Comparison of ENCODE assay signal across 19 cellular contexts in the genomic region with DNA sequence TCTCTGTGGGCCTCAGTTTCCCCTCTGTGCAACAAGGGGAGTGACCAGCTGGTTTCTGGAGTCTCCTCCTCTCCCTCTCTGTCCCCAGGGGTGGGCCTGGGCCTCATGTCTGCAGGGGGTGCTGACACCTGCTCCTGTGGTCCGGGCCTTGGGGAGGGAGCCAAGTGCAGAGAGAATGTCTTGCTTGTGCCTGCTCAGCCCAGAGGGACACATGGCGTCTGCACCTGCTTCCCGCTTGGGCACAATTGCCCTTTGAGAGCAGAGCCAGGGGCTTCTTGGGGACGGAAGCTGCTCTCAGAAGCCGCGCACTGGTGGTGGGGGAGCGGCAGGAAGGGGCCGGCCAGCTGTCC. TPM values are rescaled to one million over a fixed set of nuclear protein-coding genes. Genes with fewer than 3 reads are reported as not detected.
A peak's percentile ranks its signal among the peaks of the same experiment; 100 is the strongest.
DNase-seq lines count a peak whose midpoint lies in the region; ATAC-seq and TF ChIP-seq lines count a peak whose summit lies in the region.
"Had no signal": no experiment of that assay in that cellular context is flagged by ENCODE, and none has a peak within 500 bp of the region (broad histone marks: within the 10 kb centered on the region; RNA-seq: fewer than 3 reads in every experiment).

No MANE protein-coding gene starts in this region.

- H3K9me2 ChIP-seq in OCI-LY7 (ENCODE audit: insufficient read depth, low read length), result no peaks in the 10 kb centered on the region

- no peak overlapping the region for H2AFZ ChIP-seq in OCI-LY7 (ENCODE audit: low read length)

- no TSS peak for BruUV-seq in OCI-LY7 (replicated peaks; lab: Mats Ljungman, UMichigan)

- peaks cover 0 to 2% of the 10 kb centered on the region in 2 donors for H3K36me3 Mint-ChIP-seq in stimulated activated naive B cell treated with anti-CD40 and anti-IgM and Interleukin-4, amounts not matched to agents 10 μg/mL and 1 μg/mL and 100 μg/mL, for 72 hours

- POLR2A ChIA-PET in OCI-LY7 (lab: Charles Lee), result no interaction called here

- intact Hi-C loops in Right ventricle myocardium superior (cut with DNase I), result no loop called here
- intact Hi-C loops in left ventricle myocardium superior (cut with micrococcal nuclease), result no loop called here
- intact Hi-C loops in OCI-LY7 (cut with micrococcal nuclease; ENCODE audit: unreplicated experiment), result no loop called here

- CTCF ChIA-PET in OCI-LY7 (lab: Charles Lee; ENCODE audit: unreplicated experiment), result no interaction called here

- H3K4me3 Mint-ChIP-seq in stimulated activated naive B cell treated with anti-CD40 and anti-IgM and Interleukin-4, amounts not matched to agents 10 μg/mL and 1 μg/mL and 100 μg/mL, for 72 hours, result no peak overlapping the region
- H3K4me3 Mint-ChIP-seq: activated T-helper 17 cell treated with anti-CD3 and anti-CD28 coated beads, Interleukin-2, amount 50 U/mL, for 72 hours; HFFc6 had no signal

- TF ChIP-seq CTCF in OCI-LY7 (conservative IDR thresholded peaks at IDR 0.05; ENCODE audit: low read length), result no peak

- DNase-seq in Right ventricle myocardium superior (peak; percentile 31), left ventricle myocardium superior (no peak), RPMI8226 (peak; percentile 35), hypothalamus (lab: John Stamatoyannopoulos, UW) (peak in 26 of 51 donors; percentile 15 to 70 (median 51)), OCI-LY7 (ENCODE audit: low spot score) (no peak), erythroblast (lab: John Stamatoyannopoulos, UW) (no peak), activated gamma-delta T cell treated with Interleukin-2 at 50 U/mL for 16 hours (no peak)
- DNase-seq in stimulated activated naive B cell treated with anti-CD40 and anti-IgM and Interleukin-4, amounts not matched to agents 10 μg/mL and 1 μg/mL and 100 μg/mL, for 72 hours, result no peak
- DNase-seq: Calu3; HFFc6; MM.1S; NCI-H2029; NCI-H524 treated with DMSO at 0.1 percent for 48 hours; PC-3; retina; stimulated activated CD4-positive, alpha-beta T cell treated with anti-CD3 and anti-CD28 coated beads, Interleukin-1b, Interleukin-23, amount 100 ng/mL, for 48 hours had no signal

- H3K79me2 ChIP-seq in OCI-LY7 (ENCODE audit: insufficient read depth, low read depth, low read length), result no peaks in the 10 kb centered on the region

- peaks cover 17 to 19% of the 10 kb centered on the region in 2 donors for H3K4me1 Mint-ChIP-seq in stimulated activated naive B cell treated with anti-CD40 and anti-IgM and Interleukin-4, amounts not matched to agents 10 μg/mL and 1 μg/mL and 100 μg/mL, for 72 hours
- H3K4me1 Mint-ChIP-seq: activated T-helper 17 cell treated with anti-CD3 and anti-CD28 coated beads, Interleukin-2, amount 50 U/mL, for 72 hours had no signal

- no peak for TF ChIP-seq POLR2A in erythroblast (IDR thresholded peaks at IDR 0.05; ENCODE audit: low read length)

- no peaks in the 10 kb centered on the region for H3K9me3 ChIP-seq in OCI-LY7 (ENCODE audit: low read length)

- no peak for ATAC-seq in Right ventricle myocardium superior (ENCODE audit: poor library complexity)
- ATAC-seq in left ventricle myocardium superior, result no peak
- ATAC-seq in stimulated activated naive B cell treated with anti-CD40 and anti-IgM and Interleukin-4, amounts not matched to agents 10 μg/mL and 1 μg/mL and 100 μg/mL, for 72 hours (replicated peaks), result peak in 1 of 2 donors; percentile 18
- ATAC-seq: activated T-helper 17 cell treated with anti-CD3 and anti-CD28 coated beads, Interleukin-2, amount 50 U/mL, for 72 hours; left lobe of liver; PC-3 had no signal

- H3K27me3 Mint-ChIP-seq in stimulated activated naive B cell treated with anti-CD40 and anti-IgM and Interleukin-4, amounts not matched to agents 10 μg/mL and 1 μg/mL and 100 μg/mL, for 72 hours, result peaks cover 15 to 33% of the 10 kb centered on the region in 2 donors
- H3K27me3 Mint-ChIP-seq: activated T-helper 17 cell treated with anti-CD3 and anti-CD28 coated beads, Interleukin-2, amount 50 U/mL, for 72 hours had no signal

- no peak overlapping the region for H3K4me2 ChIP-seq in OCI-LY7 (ENCODE audit: low read length)

- H3K4me1 ChIP-seq in OCI-LY7 (ENCODE audit: insufficient read depth, low read length, poor library complexity, severe bottlenecking), result no peaks in the 10 kb centered on the region

- H3K36me3 ChIP-seq in OCI-LY7 (ENCODE audit: insufficient read depth, low read length), result no peaks in the 10 kb centered on the region

- no peaks in the 10 kb centered on the region for H4K20me1 ChIP-seq in OCI-LY7 (ENCODE audit: insufficient read depth, low read length)

- no peak overlapping the region for H3K27ac ChIP-seq in OCI-LY7 (ENCODE audit: low read depth, low read length, poor library complexity, severe bottlenecking)

- no peak overlapping the region for H3K4me3 ChIP-seq in OCI-LY7 (ENCODE audit: low read depth, low read length, poor library complexity, severe bottlenecking)

- H3K27ac Mint-ChIP-seq in stimulated activated naive B cell treated with anti-CD40 and anti-IgM and Interleukin-4, amounts not matched to agents 10 μg/mL and 1 μg/mL and 100 μg/mL, for 72 hours, result peak overlapping the region; percentile 65
- H3K27ac Mint-ChIP-seq: activated T-helper 17 cell treated with anti-CD3 and anti-CD28 coated beads, Interleukin-2, amount 50 U/mL, for 72 hours; HFFc6 had no signal

- H3K9me3 Mint-ChIP-seq in stimulated activated naive B cell treated with anti-CD40 and anti-IgM and Interleukin-4, amounts not matched to agents 10 μg/mL and 1 μg/mL and 100 μg/mL, for 72 hours, result peaks cover 0 to 2% of the 10 kb centered on the region in 2 donors
- H3K9me3 Mint-ChIP-seq: activated T-helper 17 cell treated with anti-CD3 and anti-CD28 coated beads, Interleukin-2, amount 50 U/mL, for 72 hours; HFFc6 had no signal

RNA-seq across cellular contexts. Expression of gene NEU4, which starts 3.7 kb away (rescaled TPM):
- not detected for total RNA-seq in Right ventricle myocardium superior
- total RNA-seq in left ventricle myocardium superior, result 0.52 TPM
- not detected in 2 replicates for total RNA-seq in OCI-LY7 (2014; rRNA removed; shearing (Covaris generic))
- 0.50 and 0.84 TPM in 2 replicates for total RNA-seq in OCI-LY7 (2022)
- total RNA-seq: PC-3 had no signal

RNA-seq across cellular contexts. Expression of gene GAL3ST2, which starts 36.1 kb away (rescaled TPM):
- total RNA-seq in Right ventricle myocardium superior, result not detected
- not detected for total RNA-seq in left ventricle myocardium superior
- not detected in 2 replicates for total RNA-seq in OCI-LY7 (2014; rRNA removed; shearing (Covaris generic))
- total RNA-seq in OCI-LY7 (2022), result 1.1 TPM in 2 replicates
- total RNA-seq: Calu3, PC-3 had no signal

RNA-seq across cellular contexts. Expression of gene PDCD1, which starts 46.0 kb away (rescaled TPM):
- total RNA-seq in Right ventricle myocardium superior (2.0 TPM), left ventricle myocardium superior (1.4 TPM), OCI-LY7 (2022) (not detected in 2 replicates)
- total RNA-seq in OCI-LY7 (2014; rRNA removed; shearing (Covaris generic)), result not detected in 2 replicates
- total RNA-seq: Calu3, HFFc6, PC-3, temporal lobe had no signal

RNA-seq across cellular contexts. Expression of gene RTP5, which starts 56.8 kb away (rescaled TPM):
- total RNA-seq in Right ventricle myocardium superior (not detected), left ventricle myocardium superior (not detected), OCI-LY7 (2022) (not detected in 2 replicates)
- total RNA-seq in OCI-LY7 (2014; rRNA removed; shearing (Covaris generic)), result not detected in 2 replicates
- total RNA-seq: Calu3, HFFc6, left lobe of liver, PC-3 had no signal

Comparison
In these comparisons a context has a peak if more than half of its experiments do, and no peak if none do; other contexts are left out.
1. DNase-seq: peak in Right ventricle myocardium superior (single experiment), RPMI8226 (single experiment) and hypothalamus (26 of 51); none in left ventricle myocardium superior (single experiment), stimulated activated naive B cell treated with anti-CD40 and anti-IgM and Interleukin-4, amounts not matched to agents 10 μg/mL and 1 μg/mL and 100 μg/mL, for 72 hours (single experiment), OCI-LY7 (single experiment), erythroblast (0 of 2) and activated gamma-delta T cell treated with Interleukin-2 at 50 U/mL for 16 hours (single experiment).